1 cellular context compared by ENCODE assay signal in the genomic region with DNA sequence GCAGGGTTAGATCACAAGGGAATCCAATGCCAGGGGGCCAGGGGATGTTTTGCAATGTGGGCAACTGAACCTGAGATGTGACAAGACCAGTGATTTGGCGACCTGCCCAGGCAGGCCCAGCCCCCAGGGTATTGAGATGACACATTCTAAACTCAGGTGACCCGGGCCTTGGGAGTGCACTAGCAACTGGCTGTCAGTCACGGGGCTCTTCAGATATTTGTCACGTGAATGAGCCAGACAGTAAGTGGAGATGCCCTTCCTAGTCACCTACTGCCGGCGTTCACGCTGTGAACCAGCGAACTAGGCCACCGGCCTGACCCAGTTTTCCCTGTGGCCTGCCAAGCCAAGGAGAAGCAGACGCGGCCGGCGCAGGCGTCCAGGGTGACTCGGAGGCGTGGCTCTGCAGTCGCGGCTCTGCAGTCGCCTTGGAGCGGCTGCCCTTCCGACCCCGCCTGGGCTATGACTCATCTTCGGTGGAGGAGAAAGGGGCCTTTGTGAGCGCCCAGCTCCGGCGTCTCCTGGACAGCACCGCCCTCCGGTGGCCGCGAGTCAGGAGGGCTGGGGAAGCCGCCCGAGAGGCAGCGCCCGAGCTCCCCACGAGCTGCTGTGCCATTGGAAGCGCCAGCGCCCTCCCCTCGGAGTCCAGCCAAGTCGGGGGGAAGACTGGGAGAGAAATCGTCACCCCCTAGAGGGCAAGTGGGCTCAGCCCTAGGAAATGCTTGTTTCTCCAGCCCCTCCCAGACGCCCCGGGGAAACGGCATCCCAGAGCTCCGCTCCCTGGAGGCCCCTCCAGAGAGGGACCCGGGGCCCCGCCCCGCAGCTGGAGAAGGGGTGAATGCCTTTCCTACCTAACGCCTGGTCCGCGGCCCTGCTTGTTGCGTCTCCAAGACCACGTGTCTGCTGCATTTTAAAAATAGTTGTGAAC.
TF ChIP-seq lines count a peak whose summit lies in the region.

No MANE protein-coding gene starts in this region.

TF ChIP-seq in WTC11, 78 proteins besides CTCF, POLR2A, EP300 and RAD21 (continued from another document and continues in another):
- TF ChIP-seq NFATC4 (CRISPR knock-in tag; IDR thresholded peaks at IDR 0.05), result no peak
- no peak for TF ChIP-seq NR1H2 (CRISPR knock-in tag; IDR thresholded peaks at IDR 0.05)
- no peak for TF ChIP-seq SMAD3 (CRISPR knock-in tag; IDR thresholded peaks at IDR 0.05; ENCODE audit: borderline replicate concordance)
- TF ChIP-seq GRHL2 (CRISPR knock-in tag; IDR thresholded peaks at IDR 0.05; ENCODE audit: insufficient replicate concordance, severe bottlenecking), result no peak
- no peak for TF ChIP-seq TP53 (CRISPR knock-in tag; IDR thresholded peaks at IDR 0.05)
- no peak for TF ChIP-seq ATF1 (CRISPR knock-in tag; IDR thresholded peaks at IDR 0.05)
- no peak for TF ChIP-seq ZNF138 (CRISPR knock-in tag; conservative IDR thresholded peaks at IDR 0.05)
- TF ChIP-seq, protein P1, sequence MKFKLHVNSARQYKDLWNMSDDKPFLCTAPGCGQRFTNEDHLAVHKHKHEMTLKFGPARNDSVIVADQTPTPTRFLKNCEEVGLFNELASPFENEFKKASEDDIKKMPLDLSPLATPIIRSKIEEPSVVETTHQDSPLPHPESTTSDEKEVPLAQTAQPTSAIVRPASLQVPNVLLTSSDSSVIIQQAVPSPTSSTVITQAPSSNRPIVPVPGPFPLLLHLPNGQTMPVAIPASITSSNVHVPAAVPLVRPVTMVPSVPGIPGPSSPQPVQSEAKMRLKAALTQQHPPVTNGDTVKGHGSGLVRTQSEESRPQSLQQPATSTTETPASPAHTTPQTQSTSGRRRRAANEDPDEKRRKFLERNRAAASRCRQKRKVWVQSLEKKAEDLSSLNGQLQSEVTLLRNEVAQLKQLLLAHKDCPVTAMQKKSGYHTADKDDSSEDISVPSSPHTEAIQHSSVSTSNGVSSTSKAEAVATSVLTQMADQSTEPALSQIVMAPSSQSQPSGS (CRISPR knock-in tag; IDR thresholded peaks at IDR 0.05; ENCODE audit: borderline replicate concordance, low read depth), result no peak
- TF ChIP-seq, protein P2, sequence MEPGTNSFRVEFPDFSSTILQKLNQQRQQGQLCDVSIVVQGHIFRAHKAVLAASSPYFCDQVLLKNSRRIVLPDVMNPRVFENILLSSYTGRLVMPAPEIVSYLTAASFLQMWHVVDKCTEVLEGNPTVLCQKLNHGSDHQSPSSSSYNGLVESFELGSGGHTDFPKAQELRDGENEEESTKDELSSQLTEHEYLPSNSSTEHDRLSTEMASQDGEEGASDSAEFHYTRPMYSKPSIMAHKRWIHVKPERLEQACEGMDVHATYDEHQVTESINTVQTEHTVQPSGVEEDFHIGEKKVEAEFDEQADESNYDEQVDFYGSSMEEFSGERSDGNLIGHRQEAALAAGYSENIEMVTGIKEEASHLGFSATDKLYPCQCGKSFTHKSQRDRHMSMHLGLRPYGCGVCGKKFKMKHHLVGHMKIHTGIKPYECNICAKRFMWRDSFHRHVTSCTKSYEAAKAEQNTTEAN (CRISPR knock-in tag; IDR thresholded peaks at IDR 0.05), result no peak
- TF ChIP-seq, protein P3, sequence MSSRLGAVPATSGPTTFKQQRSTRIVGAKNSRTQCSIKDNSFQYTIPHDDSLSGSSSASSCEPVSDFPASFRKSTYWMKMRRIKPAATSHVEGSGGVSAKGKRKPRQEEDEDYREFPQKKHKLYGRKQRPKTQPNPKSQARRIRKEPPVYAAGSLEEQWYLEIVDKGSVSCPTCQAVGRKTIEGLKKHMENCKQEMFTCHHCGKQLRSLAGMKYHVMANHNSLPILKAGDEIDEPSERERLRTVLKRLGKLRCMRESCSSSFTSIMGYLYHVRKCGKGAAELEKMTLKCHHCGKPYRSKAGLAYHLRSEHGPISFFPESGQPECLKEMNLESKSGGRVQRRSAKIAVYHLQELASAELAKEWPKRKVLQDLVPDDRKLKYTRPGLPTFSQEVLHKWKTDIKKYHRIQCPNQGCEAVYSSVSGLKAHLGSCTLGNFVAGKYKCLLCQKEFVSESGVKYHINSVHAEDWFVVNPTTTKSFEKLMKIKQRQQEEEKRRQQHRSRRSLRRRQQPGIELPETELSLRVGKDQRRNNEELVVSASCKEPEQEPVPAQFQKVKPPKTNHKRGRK (CRISPR knock-in tag; IDR thresholded peaks at IDR 0.05; ENCODE audit: borderline replicate concordance), result no peak
- no peak for TF ChIP-seq JUN (CRISPR knock-in tag; IDR thresholded peaks at IDR 0.05)
- TF ChIP-seq ZNF396 (CRISPR knock-in tag; IDR thresholded peaks at IDR 0.05; ENCODE audit: borderline replicate concordance), result no peak
- no peak for TF ChIP-seq ZBTB21 (CRISPR knock-in tag; IDR thresholded peaks at IDR 0.05; ENCODE audit: borderline replicate concordance)
- TF ChIP-seq CREB1 (CRISPR knock-in tag; IDR thresholded peaks at IDR 0.05), result no peak
- TF ChIP-seq TCF7 (CRISPR knock-in tag; IDR thresholded peaks at IDR 0.05; ENCODE audit: low read depth), result no peak
- no peak for TF ChIP-seq PRRX2 (CRISPR knock-in tag; IDR thresholded peaks at IDR 0.05)
- TF ChIP-seq, protein P4, sequence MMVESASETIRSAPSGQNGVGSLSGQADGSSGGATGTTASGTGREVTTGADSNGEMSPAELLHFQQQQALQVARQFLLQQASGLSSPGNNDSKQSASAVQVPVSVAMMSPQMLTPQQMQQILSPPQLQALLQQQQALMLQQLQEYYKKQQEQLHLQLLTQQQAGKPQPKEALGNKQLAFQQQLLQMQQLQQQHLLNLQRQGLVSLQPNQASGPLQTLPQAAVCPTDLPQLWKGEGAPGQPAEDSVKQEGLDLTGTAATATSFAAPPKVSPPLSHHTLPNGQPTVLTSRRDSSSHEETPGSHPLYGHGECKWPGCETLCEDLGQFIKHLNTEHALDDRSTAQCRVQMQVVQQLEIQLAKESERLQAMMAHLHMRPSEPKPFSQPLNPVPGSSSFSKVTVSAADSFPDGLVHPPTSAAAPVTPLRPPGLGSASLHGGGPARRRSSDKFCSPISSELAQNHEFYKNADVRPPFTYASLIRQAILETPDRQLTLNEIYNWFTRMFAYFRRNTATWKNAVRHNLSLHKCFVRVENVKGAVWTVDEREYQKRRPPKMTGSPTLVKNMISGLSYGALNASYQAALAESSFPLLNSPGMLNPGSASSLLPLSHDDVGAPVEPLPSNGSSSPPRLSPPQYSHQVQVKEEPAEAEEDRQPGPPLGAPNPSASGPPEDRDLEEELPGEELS (CRISPR knock-in tag; IDR thresholded peaks at IDR 0.05), result 0 out of 2 replicates have a peak, but pooled peaks have one; percentile 54
- no peak for TF ChIP-seq IRF2 (CRISPR knock-in tag; IDR thresholded peaks at IDR 0.05; ENCODE audit: borderline replicate concordance, low read depth)
- TF ChIP-seq ZNF219 (CRISPR knock-in tag; IDR thresholded peaks at IDR 0.05; ENCODE audit: borderline replicate concordance), result no peak
- 0 out of 2 replicates have a peak, but pooled peaks have one; percentile 9 for TF ChIP-seq ZNF317 (CRISPR knock-in tag; IDR thresholded peaks at IDR 0.05; ENCODE audit: borderline replicate concordance, low read depth)
- TF ChIP-seq, protein P5, sequence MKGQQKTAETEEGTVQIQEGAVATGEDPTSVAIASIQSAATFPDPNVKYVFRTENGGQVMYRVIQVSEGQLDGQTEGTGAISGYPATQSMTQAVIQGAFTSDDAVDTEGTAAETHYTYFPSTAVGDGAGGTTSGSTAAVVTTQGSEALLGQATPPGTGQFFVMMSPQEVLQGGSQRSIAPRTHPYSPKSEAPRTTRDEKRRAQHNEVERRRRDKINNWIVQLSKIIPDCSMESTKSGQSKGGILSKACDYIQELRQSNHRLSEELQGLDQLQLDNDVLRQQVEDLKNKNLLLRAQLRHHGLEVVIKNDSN (CRISPR knock-in tag; IDR thresholded peaks at IDR 0.05), result 0 out of 2 replicates have a peak, but pooled peaks have one; percentile 39
- no peak for TF ChIP-seq NFYB (CRISPR knock-in tag; conservative IDR thresholded peaks at IDR 0.05; ENCODE audit: low read depth)
- no peak for TF ChIP-seq HMGA2 (CRISPR knock-in tag; IDR thresholded peaks at IDR 0.05)
- TF ChIP-seq NR2C2 (CRISPR knock-in tag; IDR thresholded peaks at IDR 0.05), result no peak
- 0 out of 2 replicates have a peak, but pooled peaks have one; percentile 26 for TF ChIP-seq FOXK1 (CRISPR knock-in tag; IDR thresholded peaks at IDR 0.05)
- TF ChIP-seq TEAD1 (CRISPR knock-in tag; IDR thresholded peaks at IDR 0.05), result 0 out of 2 replicates have a peak, but pooled peaks have one; percentile 44
- TF ChIP-seq FOXJ3 (CRISPR knock-in tag; IDR thresholded peaks at IDR 0.05; ENCODE audit: borderline replicate concordance), result no peak
- TF ChIP-seq, protein P6, sequence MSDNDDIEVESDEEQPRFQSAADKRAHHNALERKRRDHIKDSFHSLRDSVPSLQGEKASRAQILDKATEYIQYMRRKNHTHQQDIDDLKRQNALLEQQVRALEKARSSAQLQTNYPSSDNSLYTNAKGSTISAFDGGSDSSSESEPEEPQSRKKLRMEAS (CRISPR knock-in tag; IDR thresholded peaks at IDR 0.05), result no peak; the same call in 1 of the 2 replicates
- TF ChIP-seq, protein P7, sequence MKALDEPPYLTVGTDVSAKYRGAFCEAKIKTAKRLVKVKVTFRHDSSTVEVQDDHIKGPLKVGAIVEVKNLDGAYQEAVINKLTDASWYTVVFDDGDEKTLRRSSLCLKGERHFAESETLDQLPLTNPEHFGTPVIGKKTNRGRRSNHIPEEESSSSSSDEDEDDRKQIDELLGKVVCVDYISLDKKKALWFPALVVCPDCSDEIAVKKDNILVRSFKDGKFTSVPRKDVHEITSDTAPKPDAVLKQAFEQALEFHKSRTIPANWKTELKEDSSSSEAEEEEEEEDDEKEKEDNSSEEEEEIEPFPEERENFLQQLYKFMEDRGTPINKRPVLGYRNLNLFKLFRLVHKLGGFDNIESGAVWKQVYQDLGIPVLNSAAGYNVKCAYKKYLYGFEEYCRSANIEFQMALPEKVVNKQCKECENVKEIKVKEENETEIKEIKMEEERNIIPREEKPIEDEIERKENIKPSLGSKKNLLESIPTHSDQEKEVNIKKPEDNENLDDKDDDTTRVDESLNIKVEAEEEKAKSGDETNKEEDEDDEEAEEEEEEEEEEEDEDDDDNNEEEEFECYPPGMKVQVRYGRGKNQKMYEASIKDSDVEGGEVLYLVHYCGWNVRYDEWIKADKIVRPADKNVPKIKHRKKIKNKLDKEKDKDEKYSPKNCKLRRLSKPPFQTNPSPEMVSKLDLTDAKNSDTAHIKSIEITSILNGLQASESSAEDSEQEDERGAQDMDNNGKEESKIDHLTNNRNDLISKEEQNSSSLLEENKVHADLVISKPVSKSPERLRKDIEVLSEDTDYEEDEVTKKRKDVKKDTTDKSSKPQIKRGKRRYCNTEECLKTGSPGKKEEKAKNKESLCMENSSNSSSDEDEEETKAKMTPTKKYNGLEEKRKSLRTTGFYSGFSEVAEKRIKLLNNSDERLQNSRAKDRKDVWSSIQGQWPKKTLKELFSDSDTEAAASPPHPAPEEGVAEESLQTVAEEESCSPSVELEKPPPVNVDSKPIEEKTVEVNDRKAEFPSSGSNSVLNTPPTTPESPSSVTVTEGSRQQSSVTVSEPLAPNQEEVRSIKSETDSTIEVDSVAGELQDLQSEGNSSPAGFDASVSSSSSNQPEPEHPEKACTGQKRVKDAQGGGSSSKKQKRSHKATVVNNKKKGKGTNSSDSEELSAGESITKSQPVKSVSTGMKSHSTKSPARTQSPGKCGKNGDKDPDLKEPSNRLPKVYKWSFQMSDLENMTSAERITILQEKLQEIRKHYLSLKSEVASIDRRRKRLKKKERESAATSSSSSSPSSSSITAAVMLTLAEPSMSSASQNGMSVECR (CRISPR knock-in tag; IDR thresholded peaks at IDR 0.05; ENCODE audit: borderline replicate concordance), result 0 out of 2 replicates have a peak, but pooled peaks have one; percentile 60
- TF ChIP-seq FOXP1 (CRISPR knock-in tag; IDR thresholded peaks at IDR 0.05; ENCODE audit: borderline replicate concordance), result no peak
- TF ChIP-seq, protein P8, sequence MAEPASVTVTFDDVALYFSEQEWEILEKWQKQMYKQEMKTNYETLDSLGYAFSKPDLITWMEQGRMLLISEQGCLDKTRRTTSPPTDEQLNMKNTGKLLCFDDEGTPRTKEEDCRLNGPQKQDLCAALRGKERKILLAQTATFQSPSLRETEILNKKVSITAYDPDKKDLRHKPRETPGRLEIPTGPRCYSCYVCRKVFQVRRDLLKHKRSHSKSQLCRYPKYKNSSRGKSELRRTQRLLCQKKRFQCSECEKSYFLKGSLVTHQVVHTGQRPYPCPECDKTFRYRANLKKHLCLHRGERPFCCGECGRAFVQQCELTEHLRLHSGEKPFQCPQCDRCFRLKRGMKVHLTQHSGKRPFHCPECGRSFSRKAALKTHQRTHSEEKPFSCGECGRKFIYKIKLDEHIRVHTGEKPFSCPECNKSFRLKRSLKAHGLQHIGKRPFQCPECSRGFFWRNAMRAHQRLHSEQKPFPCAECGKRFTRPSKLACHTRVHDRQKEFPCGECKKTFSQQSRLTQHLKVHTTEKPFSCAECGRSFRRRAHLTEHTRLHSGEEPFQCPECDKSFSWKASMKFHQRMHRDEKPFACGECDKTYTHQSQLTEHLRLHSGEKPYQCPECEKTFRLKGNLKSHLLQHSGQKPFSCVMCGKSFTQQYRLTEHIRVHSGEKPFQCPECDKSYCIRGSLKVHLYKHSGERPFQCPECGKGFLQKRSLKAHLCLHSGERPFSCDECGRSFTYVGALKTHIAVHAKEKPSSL (CRISPR knock-in tag; conservative IDR thresholded peaks at IDR 0.05), result no peak
- no peak for TF ChIP-seq TEAD4 (CRISPR knock-in tag; IDR thresholded peaks at IDR 0.05)
- no peak for TF ChIP-seq EMX1 (CRISPR knock-in tag; IDR thresholded peaks at IDR 0.05)
- no peak for TF ChIP-seq ZNF671 (CRISPR knock-in tag; IDR thresholded peaks at IDR 0.05)
- TF ChIP-seq KAT7 (CRISPR knock-in tag; IDR thresholded peaks at IDR 0.05; ENCODE audit: borderline replicate concordance), result no peak
- no peak for TF ChIP-seq SOX15 (CRISPR knock-in tag; IDR thresholded peaks at IDR 0.05)
- TF ChIP-seq, protein P9, sequence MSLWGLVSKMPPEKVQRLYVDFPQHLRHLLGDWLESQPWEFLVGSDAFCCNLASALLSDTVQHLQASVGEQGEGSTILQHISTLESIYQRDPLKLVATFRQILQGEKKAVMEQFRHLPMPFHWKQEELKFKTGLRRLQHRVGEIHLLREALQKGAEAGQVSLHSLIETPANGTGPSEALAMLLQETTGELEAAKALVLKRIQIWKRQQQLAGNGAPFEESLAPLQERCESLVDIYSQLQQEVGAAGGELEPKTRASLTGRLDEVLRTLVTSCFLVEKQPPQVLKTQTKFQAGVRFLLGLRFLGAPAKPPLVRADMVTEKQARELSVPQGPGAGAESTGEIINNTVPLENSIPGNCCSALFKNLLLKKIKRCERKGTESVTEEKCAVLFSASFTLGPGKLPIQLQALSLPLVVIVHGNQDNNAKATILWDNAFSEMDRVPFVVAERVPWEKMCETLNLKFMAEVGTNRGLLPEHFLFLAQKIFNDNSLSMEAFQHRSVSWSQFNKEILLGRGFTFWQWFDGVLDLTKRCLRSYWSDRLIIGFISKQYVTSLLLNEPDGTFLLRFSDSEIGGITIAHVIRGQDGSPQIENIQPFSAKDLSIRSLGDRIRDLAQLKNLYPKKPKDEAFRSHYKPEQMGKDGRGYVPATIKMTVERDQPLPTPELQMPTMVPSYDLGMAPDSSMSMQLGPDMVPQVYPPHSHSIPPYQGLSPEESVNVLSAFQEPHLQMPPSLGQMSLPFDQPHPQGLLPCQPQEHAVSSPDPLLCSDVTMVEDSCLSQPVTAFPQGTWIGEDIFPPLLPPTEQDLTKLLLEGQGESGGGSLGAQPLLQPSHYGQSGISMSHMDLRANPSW (CRISPR knock-in tag; conservative IDR thresholded peaks at IDR 0.05; ENCODE audit: low read depth), result no peak
- no peak for TF ChIP-seq CREM (CRISPR knock-in tag; IDR thresholded peaks at IDR 0.05)
- TF ChIP-seq ESRRA (CRISPR knock-in tag; IDR thresholded peaks at IDR 0.05; ENCODE audit: borderline replicate concordance), result no peak
